In genomic region chr5:91272858-91273257, GRCh38 we compare ENCODE assay signal across 7 cellular contexts.
DNase-seq lines count a peak whose midpoint lies in the region; ATAC-seq and TF ChIP-seq lines count a peak whose summit lies in the region.

No MANE protein-coding gene starts in this region.

- no peaks in the 10 kb centered on the region for H3K36me3 ChIP-seq in IMR-90 (ENCODE audit: control insufficient read depth, insufficient read depth, low read length)
- H3K36me3 ChIP-seq in aorta (ENCODE audit: control insufficient read depth in 1 of 2, insufficient read depth in 2 of 2, low read length in 1 of 2) = no peaks in the 10 kb centered on the region
- H3K36me3 ChIP-seq in adrenal gland (replicated peaks in 1 of 2) = no peaks in the 10 kb centered on the region

- TF ChIP-seq POLR2A in IMR-90 (IDR thresholded peaks at IDR 0.05; ENCODE audit: low read depth, low read length) (no peak), adrenal gland (IDR thresholded peaks at IDR 0.05) (no peak)

- ATAC-seq in GM18870 (IDR thresholded peaks at IDR 0.05; ENCODE audit: unreplicated experiment) (peak; percentile 94), IMR-90 (ENCODE audit: low read depth) (peak; percentile 57), aorta (ENCODE audit: low FRiP score) (no peak)

- peaks cover 3% of the 10 kb centered on the region; the same call in 1 of the 2 replicates for H3K4me1 ChIP-seq in IMR-90 (ENCODE audit: control insufficient read depth, insufficient read depth, low read length)
- peaks cover 0 to 3% of the 10 kb centered on the region in 2 donors for H3K4me1 ChIP-seq in aorta (ENCODE audit: control insufficient read depth in 1 of 2, insufficient read depth in 2 of 2, low read length in 2 of 2)
- no peaks in the 10 kb centered on the region for H3K4me1 ChIP-seq in adrenal gland (replicated peaks in 1 of 2)

- no peak overlapping the region for H3K9ac ChIP-seq in IMR-90 (ENCODE audit: low read depth, low read length)

- H3K27me3 ChIP-seq in IMR-90 (ENCODE audit: control insufficient read depth, insufficient read depth, low read length) = no peaks in the 10 kb centered on the region
- no peaks in the 10 kb centered on the region for H3K27me3 ChIP-seq in aorta (ENCODE audit: control insufficient read depth in 1 of 2, insufficient read depth in 2 of 2, low read length in 1 of 2)
- no peaks in the 10 kb centered on the region for H3K27me3 ChIP-seq in adrenal gland

- no peak overlapping the region for H2BK20ac ChIP-seq in IMR-90 (ENCODE audit: low read depth, low read length)

- H3K9me1 ChIP-seq in IMR-90 (ENCODE audit: insufficient read depth, low read length) = peaks cover 3% of the 10 kb centered on the region; the same call in 1 of the 2 replicates

- peak; percentile 20 for DNase-seq in H4 (ENCODE audit: low spot score)
- DNase-seq in IMR-90 = peak; percentile 69
- DNase-seq in nephron progenitor cell = no peak
- DNase-seq in aorta = no peak
- DNase-seq in adrenal gland = no peak
- DNase-seq in activated T-cell treated with anti-CD3 and anti-CD28 coated beads, Interleukin-2, amount 50 U/mL, for 24 hours = no peak

- no peak overlapping the region; the same call in 1 of the 2 replicates for H3K4me2 ChIP-seq in IMR-90 (ENCODE audit: low read depth, low read length)

- peak overlapping the region; percentile 40; the same call in 1 of the 2 replicates for H3K18ac ChIP-seq in IMR-90 (ENCODE audit: low read depth, low read length)

- H3K4ac ChIP-seq in IMR-90 (ENCODE audit: low read depth, low read length) = no peak overlapping the region

- no peak overlapping the region for H4K5ac ChIP-seq in IMR-90 (ENCODE audit: low read depth, low read length)

- CTCF ChIA-PET in IMR-90 (lab: Yijun Ruan, JAX) = no interaction called here

- no peaks in the 10 kb centered on the region for H3K9me3 ChIP-seq in IMR-90 (ENCODE audit: control insufficient read depth, insufficient read depth, low read length)
- no peaks in the 10 kb centered on the region for H3K9me3 ChIP-seq in aorta (ENCODE audit: control insufficient read depth, low read length)
- H3K9me3 ChIP-seq in adrenal gland (replicated peaks in 1 of 3) = no peaks in the 10 kb centered on the region

- H3K4me1 Mint-ChIP-seq in nephron progenitor cell = peaks cover 13% of the 10 kb centered on the region
- H3K4me1 Mint-ChIP-seq in activated T-cell treated with anti-CD3 and anti-CD28 coated beads, Interleukin-2, amount 50 U/mL, for 24 hours (ENCODE audit: low read depth) = peaks cover 21% of the 10 kb centered on the region

- H2AK9ac ChIP-seq in IMR-90 (replicated peaks; ENCODE audit: low read depth, low read length, poor library complexity) = no peak overlapping the region

- no peaks in the 10 kb centered on the region for H4K20me1 ChIP-seq in IMR-90 (ENCODE audit: insufficient read depth, low read length)

- no CpG with 5 or more reads among the region's 2 CpGs for WGBS in IMR-90 (ENCODE audit: extremely low coverage in 2 of 2, insufficient read length in 1 of 2), 2 experiments
- WGBS in aorta, 2 donors = 47 to 50% methylated on average over 2 of the region's 2 CpGs
- WGBS in adrenal gland, 4 donors = 58 to 66% (median 64%) methylated on average over 2 of the region's 2 CpGs

- H3K23ac ChIP-seq in IMR-90 (ENCODE audit: low read depth, low read length) = no peak overlapping the region

- H3K4me3 ChIP-seq in IMR-90 (ENCODE audit: insufficient read depth, low read depth, low read length) = no peak overlapping the region
- H3K4me3 ChIP-seq in aorta (ENCODE audit: low read length in 2 of 2) = no peak overlapping the region
- no peak overlapping the region for H3K4me3 ChIP-seq in adrenal gland

- H3K4me3 Mint-ChIP-seq in nephron progenitor cell = no peak overlapping the region
- no peak overlapping the region for H3K4me3 Mint-ChIP-seq in activated T-cell treated with anti-CD3 and anti-CD28 coated beads, Interleukin-2, amount 50 U/mL, for 24 hours

- peak overlapping the region; percentile 41 for H2BK5ac ChIP-seq in IMR-90 (ENCODE audit: low read depth, low read length, poor library complexity, severe bottlenecking)

- TF ChIP-seq CTCF in IMR-90 (conservative IDR thresholded peaks at IDR 0.05; ENCODE audit: low read depth, low read length) (no peak), nephron progenitor cell (IDR thresholded peaks at IDR 0.05) (no peak), adrenal gland (IDR thresholded peaks at IDR 0.05) (no peak)

- H4K91ac ChIP-seq in IMR-90 (ENCODE audit: insufficient read depth, low read depth, low read length) = peak overlapping the region; percentile 47; the same call in 1 of the 2 replicates

- TF ChIP-seq RAD21 in IMR-90 (IDR thresholded peaks at IDR 0.05; ENCODE audit: low read length) = peak; percentile 8; the same call in 1 of the 2 replicates

- H3K27ac ChIP-seq in IMR-90 (ENCODE audit: insufficient read depth, low read length) = no peak overlapping the region
- H3K27ac ChIP-seq in aorta (ENCODE audit: low read depth in 1 of 2, low read length in 2 of 2) = no peak overlapping the region
- H3K27ac ChIP-seq in adrenal gland = no peak overlapping the region

- peak overlapping the region; percentile 30; the same call in 1 of the 3 replicates for H2BK15ac ChIP-seq in IMR-90 (ENCODE audit: low read depth, low read length)

- peak overlapping the region; percentile 36 for H3K27ac Mint-ChIP-seq in nephron progenitor cell
- H3K27ac Mint-ChIP-seq in activated T-cell treated with anti-CD3 and anti-CD28 coated beads, Interleukin-2, amount 50 U/mL, for 24 hours = no peak overlapping the region

- POLR2A ChIA-PET in IMR-90 (lab: Charles Lee; ENCODE audit: unreplicated experiment) = no interaction called here

- BruUV-seq in IMR-90 (replicated peaks; lab: Mats Ljungman, UMichigan) = no TSS peak

- H3K56ac ChIP-seq in IMR-90 (ENCODE audit: extremely low read depth, insufficient read depth, low read length) = no peak overlapping the region

- peaks cover 10% of the 10 kb centered on the region for H3K9me3 Mint-ChIP-seq in nephron progenitor cell
- H3K9me3 Mint-ChIP-seq in activated T-cell treated with anti-CD3 and anti-CD28 coated beads, Interleukin-2, amount 50 U/mL, for 24 hours = no peaks in the 10 kb centered on the region

- H2BK120ac ChIP-seq in IMR-90 (ENCODE audit: low read depth, low read length) = no peak overlapping the region; the same call in 1 of the 2 replicates

- dilution Hi-C loops in IMR-90 (cut with HindIII; ENCODE audit: low sequenced_read_pairs, unreplicated experiment) = no loop called here

- intact Hi-C loops in IMR-90 (cut with micrococcal nuclease) = no loop called here
- intact Hi-C loops in aorta (cut with DNase I) = loop anchor here in 1 of 2 donors (10.0 kb wide), 1 partner anchor 48 kb away; no protein-coding TSS in a partner anchor
- intact Hi-C loops in adrenal gland (cut with DNase I) = no loop called here

- in situ Hi-C loops in IMR-90 (cut with MboI; ENCODE audit: low sequenced_read_pairs) = no loop called here

- no peak overlapping the region for H3K14ac ChIP-seq in IMR-90 (replicated peaks; ENCODE audit: low read depth, low read length)

- 0 out of 2 replicates have a peak overlapping the region, but pooled peaks have one; percentile 30 for H2AK5ac ChIP-seq in IMR-90 (ENCODE audit: low read depth, low read length)

- H3K36me3 Mint-ChIP-seq in nephron progenitor cell (ENCODE audit: low read depth) = no peaks in the 10 kb centered on the region
- no peaks in the 10 kb centered on the region for H3K36me3 Mint-ChIP-seq in activated T-cell treated with anti-CD3 and anti-CD28 coated beads, Interleukin-2, amount 50 U/mL, for 24 hours (ENCODE audit: low read depth)

- H2AFZ ChIP-seq in IMR-90 (replicated peaks; ENCODE audit: low read length, poor library complexity) = no peak overlapping the region

- H3K27me3 Mint-ChIP-seq in nephron progenitor cell (ENCODE audit: low read depth, poor library complexity) = peaks cover 8% of the 10 kb centered on the region
- H3K27me3 Mint-ChIP-seq in activated T-cell treated with anti-CD3 and anti-CD28 coated beads, Interleukin-2, amount 50 U/mL, for 24 hours = no peaks in the 10 kb centered on the region

- peak overlapping the region in 1 of 2 experiments; percentile 16; a peak in 1 of 4 replicates for H4K8ac ChIP-seq in IMR-90 (ENCODE audit: low read depth in 2 of 2, low read length in 2 of 2)

- H3K79me1 ChIP-seq in IMR-90 (ENCODE audit: low read depth in 1 of 2, low read length in 2 of 2) = no peaks in the 10 kb centered on the region

TF ChIP-seq in IMR-90, 13 proteins besides CTCF, POLR2A, EP300 and RAD21:
- TF ChIP-seq MAFK (IDR thresholded peaks at IDR 0.05; ENCODE audit: low read depth, low read length) = no peak
- TF ChIP-seq NFE2L2 (IDR thresholded peaks at IDR 0.05; ENCODE audit: low read depth, low read length) = peak; percentile 26; the same call in 1 of the 2 replicates
TF ChIP-seq in IMR-90: peak in this region for 1.

Comparison
In these comparisons a context has a peak if more than half of its experiments do, and no peak if none do; other contexts are left out.
1. DNase-seq: peak in H4 (single experiment) and IMR-90 (single experiment); none in nephron progenitor cell (single experiment), aorta (0 of 2), adrenal gland (0 of 7) and activated T-cell treated with anti-CD3 and anti-CD28 coated beads, Interleukin-2, amount 50 U/mL, for 24 hours (single experiment).